In the genomic region with DNA sequence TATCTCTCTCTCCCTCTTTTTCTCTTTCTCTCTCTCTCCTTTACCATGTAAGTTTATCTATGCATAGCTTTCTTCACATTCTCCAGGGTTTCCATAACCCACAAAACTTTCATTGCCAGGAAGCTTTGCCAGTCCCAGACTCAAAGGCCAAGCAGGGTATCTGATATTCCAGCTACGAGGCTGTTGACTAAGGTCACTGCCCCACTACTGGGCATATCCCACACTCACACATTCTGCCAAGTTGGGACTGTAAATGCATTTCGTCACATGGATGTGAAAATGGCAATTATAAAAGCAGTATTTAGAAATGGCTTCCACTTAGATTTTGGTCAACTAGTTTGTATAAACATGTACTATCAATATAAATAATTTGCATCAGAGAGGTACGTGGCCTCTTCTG, we compare ENCODE assay signal across 1 cellular context.
TF ChIP-seq lines count a peak whose summit lies in the region.

No MANE protein-coding gene starts in this region.

TF ChIP-seq in IMR-90, 13 proteins besides CTCF, POLR2A, EP300 and RAD21:
- TF ChIP-seq MXI1 (IDR thresholded peaks at IDR 0.05; ENCODE audit: borderline replicate concordance, low read depth, low read length) (no peak), BHLHE40 (IDR thresholded peaks at IDR 0.05; ENCODE audit: low read depth, low read length) (no peak), RCOR1 (IDR thresholded peaks at IDR 0.05; ENCODE audit: insufficient replicate concordance, low read length) (no peak), FOS (IDR thresholded peaks at IDR 0.05; ENCODE audit: low read depth, low read length) (no peak), CEBPB (IDR thresholded peaks at IDR 0.05; ENCODE audit: low read depth, low read length) (no peak), MAFK (IDR thresholded peaks at IDR 0.05; ENCODE audit: low read depth, low read length) (no peak), CHD1 (IDR thresholded peaks at IDR 0.05; ENCODE audit: low read depth, low read length) (no peak), RFX5 (IDR thresholded peaks at IDR 0.05; ENCODE audit: low read depth, low read length) (no peak)
- TF ChIP-seq, protein P1, sequence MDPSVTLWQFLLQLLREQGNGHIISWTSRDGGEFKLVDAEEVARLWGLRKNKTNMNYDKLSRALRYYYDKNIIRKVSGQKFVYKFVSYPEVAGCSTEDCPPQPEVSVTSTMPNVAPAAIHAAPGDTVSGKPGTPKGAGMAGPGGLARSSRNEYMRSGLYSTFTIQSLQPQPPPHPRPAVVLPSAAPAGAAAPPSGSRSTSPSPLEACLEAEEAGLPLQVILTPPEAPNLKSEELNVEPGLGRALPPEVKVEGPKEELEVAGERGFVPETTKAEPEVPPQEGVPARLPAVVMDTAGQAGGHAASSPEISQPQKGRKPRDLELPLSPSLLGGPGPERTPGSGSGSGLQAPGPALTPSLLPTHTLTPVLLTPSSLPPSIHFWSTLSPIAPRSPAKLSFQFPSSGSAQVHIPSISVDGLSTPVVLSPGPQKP (IDR thresholded peaks at IDR 0.05; ENCODE audit: borderline replicate concordance, low read depth, low read length): no peak
TF ChIP-seq in IMR-90: peak in this region for 0.
